ENCODE assay signal across 1 cellular context in the genomic region with DNA sequence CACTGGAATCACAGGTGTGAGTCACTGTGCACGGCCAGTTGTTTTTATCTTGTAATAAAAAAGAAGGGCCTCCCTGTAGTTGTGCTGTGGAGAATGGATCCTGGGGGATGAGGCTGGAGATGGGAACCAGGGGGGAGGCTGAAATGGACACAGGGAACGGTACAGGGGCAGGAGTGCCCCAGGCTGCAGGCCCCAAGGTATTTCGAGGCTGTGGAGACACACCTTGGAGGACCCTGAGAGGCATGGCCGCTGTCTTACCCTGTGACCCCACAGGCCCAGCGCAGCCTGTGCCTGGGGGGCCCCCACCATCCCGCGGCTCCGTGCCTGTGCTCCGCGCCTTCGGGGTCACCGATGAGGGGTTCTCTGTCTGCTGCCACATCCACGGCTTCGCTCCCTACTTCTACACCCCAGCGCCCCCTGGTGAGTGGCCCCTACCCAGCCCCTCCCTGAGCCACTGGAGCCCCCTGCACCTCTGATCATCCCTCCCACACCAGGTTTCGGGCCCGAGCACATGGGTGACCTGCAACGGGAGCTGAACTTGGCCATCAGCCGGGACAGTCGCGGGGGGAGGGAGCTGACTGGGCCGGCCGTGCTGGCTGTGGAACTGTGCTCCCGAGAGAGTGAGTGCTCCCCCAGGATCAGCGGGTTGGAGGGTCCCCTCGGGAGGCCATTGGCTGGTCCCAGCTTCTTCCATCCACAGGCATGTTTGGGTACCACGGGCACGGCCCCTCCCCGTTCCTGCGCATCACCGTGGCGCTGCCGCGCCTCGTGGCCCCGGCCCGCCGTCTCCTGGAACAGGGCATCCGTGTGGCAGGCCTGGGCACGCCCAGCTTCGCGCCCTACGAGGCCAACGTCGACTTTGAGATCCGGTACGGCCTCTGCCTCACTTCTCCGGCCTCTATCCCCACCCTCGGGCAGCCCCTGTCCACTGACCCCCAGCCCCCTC.
TF ChIP-seq lines count a peak whose summit lies in the region.

No MANE protein-coding gene starts in this region.

TF ChIP-seq in GM23338, 12 proteins besides CTCF, POLR2A, EP300 and RAD21:
- TF ChIP-seq, protein P1, sequence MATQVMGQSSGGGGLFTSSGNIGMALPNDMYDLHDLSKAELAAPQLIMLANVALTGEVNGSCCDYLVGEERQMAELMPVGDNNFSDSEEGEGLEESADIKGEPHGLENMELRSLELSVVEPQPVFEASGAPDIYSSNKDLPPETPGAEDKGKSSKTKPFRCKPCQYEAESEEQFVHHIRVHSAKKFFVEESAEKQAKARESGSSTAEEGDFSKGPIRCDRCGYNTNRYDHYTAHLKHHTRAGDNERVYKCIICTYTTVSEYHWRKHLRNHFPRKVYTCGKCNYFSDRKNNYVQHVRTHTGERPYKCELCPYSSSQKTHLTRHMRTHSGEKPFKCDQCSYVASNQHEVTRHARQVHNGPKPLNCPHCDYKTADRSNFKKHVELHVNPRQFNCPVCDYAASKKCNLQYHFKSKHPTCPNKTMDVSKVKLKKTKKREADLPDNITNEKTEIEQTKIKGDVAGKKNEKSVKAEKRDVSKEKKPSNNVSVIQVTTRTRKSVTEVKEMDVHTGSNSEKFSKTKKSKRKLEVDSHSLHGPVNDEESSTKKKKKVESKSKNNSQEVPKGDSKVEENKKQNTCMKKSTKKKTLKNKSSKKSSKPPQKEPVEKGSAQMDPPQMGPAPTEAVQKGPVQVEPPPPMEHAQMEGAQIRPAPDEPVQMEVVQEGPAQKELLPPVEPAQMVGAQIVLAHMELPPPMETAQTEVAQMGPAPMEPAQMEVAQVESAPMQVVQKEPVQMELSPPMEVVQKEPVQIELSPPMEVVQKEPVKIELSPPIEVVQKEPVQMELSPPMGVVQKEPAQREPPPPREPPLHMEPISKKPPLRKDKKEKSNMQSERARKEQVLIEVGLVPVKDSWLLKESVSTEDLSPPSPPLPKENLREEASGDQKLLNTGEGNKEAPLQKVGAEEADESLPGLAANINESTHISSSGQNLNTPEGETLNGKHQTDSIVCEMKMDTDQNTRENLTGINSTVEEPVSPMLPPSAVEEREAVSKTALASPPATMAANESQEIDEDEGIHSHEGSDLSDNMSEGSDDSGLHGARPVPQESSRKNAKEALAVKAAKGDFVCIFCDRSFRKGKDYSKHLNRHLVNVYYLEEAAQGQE (IDR thresholded peaks at IDR 0.05; ENCODE audit: unreplicated experiment), result no peak
- no peak for TF ChIP-seq EZH2 (IDR thresholded peaks at IDR 0.05; ENCODE audit: low read depth, unreplicated experiment)
- TF ChIP-seq ZNF331 (CRISPR knock-in tag; IDR thresholded peaks at IDR 0.05; ENCODE audit: low read depth), result no peak
- TF ChIP-seq CREB1 (CRISPR knock-in tag; IDR thresholded peaks at IDR 0.05; ENCODE audit: low read depth), result no peak
- TF ChIP-seq ZNF114 (CRISPR knock-in tag; IDR thresholded peaks at IDR 0.05), result no peak
- TF ChIP-seq NANOG (IDR thresholded peaks at IDR 0.05; ENCODE audit: borderline replicate concordance), result no peak
- TF ChIP-seq, protein P2, sequence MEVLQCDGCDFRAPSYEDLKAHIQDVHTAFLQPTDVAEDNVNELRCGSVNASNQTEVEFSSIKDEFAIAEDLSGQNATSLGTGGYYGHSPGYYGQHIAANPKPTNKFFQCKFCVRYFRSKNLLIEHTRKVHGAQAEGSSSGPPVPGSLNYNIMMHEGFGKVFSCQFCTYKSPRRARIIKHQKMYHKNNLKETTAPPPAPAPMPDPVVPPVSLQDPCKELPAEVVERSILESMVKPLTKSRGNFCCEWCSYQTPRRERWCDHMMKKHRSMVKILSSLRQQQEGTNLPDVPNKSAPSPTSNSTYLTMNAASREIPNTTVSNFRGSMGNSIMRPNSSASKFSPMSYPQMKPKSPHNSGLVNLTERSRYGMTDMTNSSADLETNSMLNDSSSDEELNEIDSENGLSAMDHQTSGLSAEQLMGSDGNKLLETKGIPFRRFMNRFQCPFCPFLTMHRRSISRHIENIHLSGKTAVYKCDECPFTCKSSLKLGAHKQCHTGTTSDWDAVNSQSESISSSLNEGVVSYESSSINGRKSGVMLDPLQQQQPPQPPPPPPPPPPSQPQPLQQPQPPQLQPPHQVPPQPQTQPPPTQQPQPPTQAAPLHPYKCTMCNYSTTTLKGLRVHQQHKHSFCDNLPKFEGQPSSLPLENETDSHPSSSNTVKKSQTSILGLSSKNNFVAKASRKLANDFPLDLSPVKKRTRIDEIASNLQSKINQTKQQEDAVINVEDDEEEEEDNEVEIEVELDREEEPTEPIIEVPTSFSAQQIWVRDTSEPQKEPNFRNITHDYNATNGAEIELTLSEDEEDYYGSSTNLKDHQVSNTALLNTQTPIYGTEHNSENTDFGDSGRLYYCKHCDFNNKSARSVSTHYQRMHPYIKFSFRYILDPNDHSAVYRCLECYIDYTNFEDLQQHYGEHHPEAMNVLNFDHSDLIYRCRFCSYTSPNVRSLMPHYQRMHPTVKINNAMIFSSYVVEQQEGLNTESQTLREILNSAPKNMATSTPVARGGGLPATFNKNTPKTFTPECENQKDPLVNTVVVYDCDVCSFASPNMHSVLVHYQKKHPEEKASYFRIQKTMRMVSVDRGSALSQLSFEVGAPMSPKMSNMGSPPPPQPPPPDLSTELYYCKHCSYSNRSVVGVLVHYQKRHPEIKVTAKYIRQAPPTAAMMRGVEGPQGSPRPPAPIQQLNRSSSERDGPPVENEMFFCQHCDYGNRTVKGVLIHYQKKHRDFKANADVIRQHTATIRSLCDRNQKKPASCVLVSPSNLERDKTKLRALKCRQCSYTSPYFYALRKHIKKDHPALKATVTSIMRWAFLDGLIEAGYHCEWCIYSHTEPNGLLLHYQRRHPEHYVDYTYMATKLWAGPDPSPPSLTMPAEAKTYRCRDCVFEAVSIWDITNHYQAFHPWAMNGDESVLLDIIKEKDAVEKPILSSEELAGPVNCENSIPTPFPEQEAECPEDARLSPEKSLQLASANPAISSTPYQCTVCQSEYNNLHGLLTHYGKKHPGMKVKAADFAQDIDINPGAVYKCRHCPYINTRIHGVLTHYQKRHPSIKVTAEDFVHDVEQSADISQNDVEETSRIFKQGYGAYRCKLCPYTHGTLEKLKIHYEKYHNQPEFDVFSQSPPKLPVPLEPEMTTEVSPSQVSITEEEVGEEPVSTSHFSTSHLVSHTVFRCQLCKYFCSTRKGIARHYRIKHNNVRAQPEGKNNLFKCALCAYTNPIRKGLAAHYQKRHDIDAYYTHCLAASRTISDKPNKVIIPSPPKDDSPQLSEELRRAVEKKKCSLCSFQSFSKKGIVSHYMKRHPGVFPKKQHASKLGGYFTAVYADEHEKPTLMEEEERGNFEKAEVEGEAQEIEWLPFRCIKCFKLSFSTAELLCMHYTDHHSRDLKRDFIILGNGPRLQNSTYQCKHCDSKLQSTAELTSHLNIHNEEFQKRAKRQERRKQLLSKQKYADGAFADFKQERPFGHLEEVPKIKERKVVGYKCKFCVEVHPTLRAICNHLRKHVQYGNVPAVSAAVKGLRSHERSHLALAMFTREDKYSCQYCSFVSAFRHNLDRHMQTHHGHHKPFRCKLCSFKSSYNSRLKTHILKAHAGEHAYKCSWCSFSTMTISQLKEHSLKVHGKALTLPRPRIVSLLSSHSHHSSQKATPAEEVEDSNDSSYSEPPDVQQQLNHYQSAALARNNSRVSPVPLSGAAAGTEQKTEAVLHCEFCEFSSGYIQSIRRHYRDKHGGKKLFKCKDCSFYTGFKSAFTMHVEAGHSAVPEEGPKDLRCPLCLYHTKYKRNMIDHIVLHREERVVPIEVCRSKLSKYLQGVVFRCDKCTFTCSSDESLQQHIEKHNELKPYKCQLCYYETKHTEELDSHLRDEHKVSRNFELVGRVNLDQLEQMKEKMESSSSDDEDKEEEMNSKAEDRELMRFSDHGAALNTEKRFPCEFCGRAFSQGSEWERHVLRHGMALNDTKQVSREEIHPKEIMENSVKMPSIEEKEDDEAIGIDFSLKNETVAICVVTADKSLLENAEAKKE (CRISPR knock-in tag; IDR thresholded peaks at IDR 0.05), result no peak
- no peak for TF ChIP-seq JUNB (IDR thresholded peaks at IDR 0.05; ENCODE audit: unreplicated experiment)
- no peak for TF ChIP-seq ETS1 (IDR thresholded peaks at IDR 0.05)
- no peak for TF ChIP-seq STAT1 (IDR thresholded peaks at IDR 0.05; ENCODE audit: unreplicated experiment)
- no peak for TF ChIP-seq POLR2AphosphoS5 (IDR thresholded peaks at IDR 0.05; ENCODE audit: low read depth)
- TF ChIP-seq EZH2phosphoT487 (IDR thresholded peaks at IDR 0.05; ENCODE audit: unreplicated experiment), result no peak
